24 cellular contexts compared by ENCODE assay signal in genomic region chr20:61173267-61173666, GRCh38.
"Had no signal": no experiment of that assay in that cellular context is flagged by ENCODE, and none has a peak within 500 bp of the region (broad histone marks: within the 10 kb centered on the region; RNA-seq: fewer than 3 reads in every experiment).

No MANE protein-coding gene starts in this region.

- H3K36me3 ChIP-seq: MG63 had no signal

- H3K4me2 ChIP-seq: SK-N-SH had no signal

- H3K27ac ChIP-seq: RWPE1 had no signal

- DNase-seq: Karpas-422, KG1, MG63, NCI-H1092, NCI-H1105 treated with DMSO at 0.1 percent for 48 hours, NCI-H1417 treated with DMSO at 0.1 percent for 48 hours, NCI-H146, NCI-H1694 treated with DMSO at 0.1 percent for 48 hours, NCI-H1930, NCI-H2081 treated with DMSO at 0.1 percent for 48 hours, NCI-H2171, NCI-H226, NCI-H446, NCI-H510A, NCI-H524 treated with DMSO at 0.1 percent for 48 hours, NCI-H69, NCI-H774, PC-3, SHP77, SK-N-SH, SW 1271, T-cell had no signal

- H3K27me3 ChIP-seq: MG63 had no signal

- H3K9me3 ChIP-seq: MG63, SK-N-SH had no signal

- ATAC-seq: Panc1, PC-3, T-cell had no signal

- H3K4me3 ChIP-seq: MG63 had no signal

- H3K9ac ChIP-seq: SK-N-SH had no signal
